In the genomic region with DNA sequence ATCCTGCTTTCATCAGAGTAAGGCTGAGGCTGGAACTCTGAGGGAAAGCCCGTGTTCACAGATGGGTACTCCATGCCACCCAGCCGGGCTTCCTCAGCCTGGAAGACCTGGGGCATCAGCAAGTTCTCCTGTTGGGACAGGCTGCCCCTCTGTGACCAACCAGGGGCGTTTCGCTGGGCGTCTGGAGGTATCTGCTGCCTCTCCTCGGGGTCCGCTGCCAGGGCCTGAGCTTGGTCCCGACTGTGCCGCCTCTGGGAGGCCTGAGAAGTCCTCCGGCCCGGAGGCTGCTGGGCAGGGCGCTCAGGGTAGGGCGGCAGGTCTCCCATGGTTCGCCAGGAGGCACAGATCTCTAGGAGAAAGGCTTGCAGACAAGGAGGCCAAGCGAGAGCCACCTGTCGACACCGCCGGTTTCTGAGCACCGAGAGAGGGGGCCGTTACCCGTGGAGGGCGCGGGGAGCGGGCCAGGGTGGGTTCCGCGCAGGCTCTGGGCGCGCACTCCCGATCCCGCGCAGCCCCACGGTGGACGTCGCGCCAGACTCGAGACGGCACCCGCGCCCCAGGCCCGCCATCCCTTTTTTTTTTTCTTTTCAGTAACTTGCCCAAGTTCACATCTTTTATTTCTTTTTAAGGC, we compare ENCODE assay signal across 1 cellular context.
TF ChIP-seq lines count a peak whose summit lies in the region.

TSS of gene RSPH6A (minus strand) at position 458 of the 631 bp plus-strand sequence. CDS start at position 326, 132 bp downstream.

TF ChIP-seq in WTC11, 78 proteins besides CTCF, POLR2A, EP300 and RAD21 (continued from another document and continues in another):
- TF ChIP-seq, protein P1, sequence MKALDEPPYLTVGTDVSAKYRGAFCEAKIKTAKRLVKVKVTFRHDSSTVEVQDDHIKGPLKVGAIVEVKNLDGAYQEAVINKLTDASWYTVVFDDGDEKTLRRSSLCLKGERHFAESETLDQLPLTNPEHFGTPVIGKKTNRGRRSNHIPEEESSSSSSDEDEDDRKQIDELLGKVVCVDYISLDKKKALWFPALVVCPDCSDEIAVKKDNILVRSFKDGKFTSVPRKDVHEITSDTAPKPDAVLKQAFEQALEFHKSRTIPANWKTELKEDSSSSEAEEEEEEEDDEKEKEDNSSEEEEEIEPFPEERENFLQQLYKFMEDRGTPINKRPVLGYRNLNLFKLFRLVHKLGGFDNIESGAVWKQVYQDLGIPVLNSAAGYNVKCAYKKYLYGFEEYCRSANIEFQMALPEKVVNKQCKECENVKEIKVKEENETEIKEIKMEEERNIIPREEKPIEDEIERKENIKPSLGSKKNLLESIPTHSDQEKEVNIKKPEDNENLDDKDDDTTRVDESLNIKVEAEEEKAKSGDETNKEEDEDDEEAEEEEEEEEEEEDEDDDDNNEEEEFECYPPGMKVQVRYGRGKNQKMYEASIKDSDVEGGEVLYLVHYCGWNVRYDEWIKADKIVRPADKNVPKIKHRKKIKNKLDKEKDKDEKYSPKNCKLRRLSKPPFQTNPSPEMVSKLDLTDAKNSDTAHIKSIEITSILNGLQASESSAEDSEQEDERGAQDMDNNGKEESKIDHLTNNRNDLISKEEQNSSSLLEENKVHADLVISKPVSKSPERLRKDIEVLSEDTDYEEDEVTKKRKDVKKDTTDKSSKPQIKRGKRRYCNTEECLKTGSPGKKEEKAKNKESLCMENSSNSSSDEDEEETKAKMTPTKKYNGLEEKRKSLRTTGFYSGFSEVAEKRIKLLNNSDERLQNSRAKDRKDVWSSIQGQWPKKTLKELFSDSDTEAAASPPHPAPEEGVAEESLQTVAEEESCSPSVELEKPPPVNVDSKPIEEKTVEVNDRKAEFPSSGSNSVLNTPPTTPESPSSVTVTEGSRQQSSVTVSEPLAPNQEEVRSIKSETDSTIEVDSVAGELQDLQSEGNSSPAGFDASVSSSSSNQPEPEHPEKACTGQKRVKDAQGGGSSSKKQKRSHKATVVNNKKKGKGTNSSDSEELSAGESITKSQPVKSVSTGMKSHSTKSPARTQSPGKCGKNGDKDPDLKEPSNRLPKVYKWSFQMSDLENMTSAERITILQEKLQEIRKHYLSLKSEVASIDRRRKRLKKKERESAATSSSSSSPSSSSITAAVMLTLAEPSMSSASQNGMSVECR (CRISPR knock-in tag; IDR thresholded peaks at IDR 0.05; ENCODE audit: borderline replicate concordance), result peak; percentile 52; the same call in 1 of the 2 replicates
- TF ChIP-seq, protein P2, sequence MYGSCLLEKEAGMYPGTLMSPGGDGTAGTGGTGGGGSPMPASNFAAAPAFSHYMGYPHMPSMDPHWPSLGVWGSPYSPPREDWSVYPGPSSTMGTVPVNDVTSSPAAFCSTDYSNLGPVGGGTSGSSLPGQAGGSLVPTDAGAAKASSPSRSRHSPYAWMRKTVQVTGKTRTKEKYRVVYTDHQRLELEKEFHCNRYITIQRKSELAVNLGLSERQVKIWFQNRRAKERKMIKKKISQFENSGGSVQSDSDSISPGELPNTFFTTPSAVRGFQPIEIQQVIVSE (CRISPR knock-in tag; IDR thresholded peaks at IDR 0.05; ENCODE audit: borderline replicate concordance), result no peak
- TF ChIP-seq FOXK1 (CRISPR knock-in tag; IDR thresholded peaks at IDR 0.05) (peak; percentile 30; the same call in 1 of the 2 replicates), ETV6 (CRISPR knock-in tag; IDR thresholded peaks at IDR 0.05) (no peak), PRDM15 (CRISPR knock-in tag; IDR thresholded peaks at IDR 0.05) (no peak), GTF2I (CRISPR knock-in tag; conservative IDR thresholded peaks at IDR 0.05) (no peak), TCF7 (CRISPR knock-in tag; IDR thresholded peaks at IDR 0.05; ENCODE audit: low read depth) (0 out of 2 replicates have a peak, but pooled peaks have one; percentile 41), IRF2 (CRISPR knock-in tag; IDR thresholded peaks at IDR 0.05; ENCODE audit: borderline replicate concordance, low read depth) (no peak), USF1 (CRISPR knock-in tag; IDR thresholded peaks at IDR 0.05) (no peak), TP53 (CRISPR knock-in tag; IDR thresholded peaks at IDR 0.05) (0 out of 2 replicates have a peak, but pooled peaks have one; percentile 10), TEAD1 (CRISPR knock-in tag; IDR thresholded peaks at IDR 0.05) (no peak), ZNF396 (CRISPR knock-in tag; IDR thresholded peaks at IDR 0.05; ENCODE audit: borderline replicate concordance) (no peak), HMGXB4 (CRISPR knock-in tag; IDR thresholded peaks at IDR 0.05) (no peak), MAX (CRISPR knock-in tag; IDR thresholded peaks at IDR 0.05) (0 out of 2 replicates have a peak, but pooled peaks have one; percentile 8), ZNF263 (CRISPR knock-in tag; IDR thresholded peaks at IDR 0.05; ENCODE audit: low read depth) (no peak), AFF4 (CRISPR knock-in tag; IDR thresholded peaks at IDR 0.05; ENCODE audit: borderline replicate concordance) (no peak), OVOL2 (CRISPR knock-in tag; IDR thresholded peaks at IDR 0.05; ENCODE audit: borderline replicate concordance) (no peak), ZNF416 (CRISPR knock-in tag; IDR thresholded peaks at IDR 0.05) (peak; percentile 79; the same call in 1 of the 2 replicates), NFYB (CRISPR knock-in tag; conservative IDR thresholded peaks at IDR 0.05; ENCODE audit: low read depth) (0 out of 2 replicates have a peak, but pooled peaks have one; percentile 11), ZNF219 (CRISPR knock-in tag; IDR thresholded peaks at IDR 0.05; ENCODE audit: borderline replicate concordance) (no peak), FOXJ3 (CRISPR knock-in tag; IDR thresholded peaks at IDR 0.05; ENCODE audit: borderline replicate concordance) (no peak), STAT6 (CRISPR knock-in tag; conservative IDR thresholded peaks at IDR 0.05; ENCODE audit: low read depth) (0 out of 2 replicates have a peak, but pooled peaks have one; percentile 57)
- TF ChIP-seq, protein P3, sequence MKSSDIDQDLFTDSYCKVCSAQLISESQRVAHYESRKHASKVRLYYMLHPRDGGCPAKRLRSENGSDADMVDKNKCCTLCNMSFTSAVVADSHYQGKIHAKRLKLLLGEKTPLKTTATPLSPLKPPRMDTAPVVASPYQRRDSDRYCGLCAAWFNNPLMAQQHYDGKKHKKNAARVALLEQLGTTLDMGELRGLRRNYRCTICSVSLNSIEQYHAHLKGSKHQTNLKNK (CRISPR knock-in tag; IDR thresholded peaks at IDR 0.05), result no peak
- TF ChIP-seq, protein P4, sequence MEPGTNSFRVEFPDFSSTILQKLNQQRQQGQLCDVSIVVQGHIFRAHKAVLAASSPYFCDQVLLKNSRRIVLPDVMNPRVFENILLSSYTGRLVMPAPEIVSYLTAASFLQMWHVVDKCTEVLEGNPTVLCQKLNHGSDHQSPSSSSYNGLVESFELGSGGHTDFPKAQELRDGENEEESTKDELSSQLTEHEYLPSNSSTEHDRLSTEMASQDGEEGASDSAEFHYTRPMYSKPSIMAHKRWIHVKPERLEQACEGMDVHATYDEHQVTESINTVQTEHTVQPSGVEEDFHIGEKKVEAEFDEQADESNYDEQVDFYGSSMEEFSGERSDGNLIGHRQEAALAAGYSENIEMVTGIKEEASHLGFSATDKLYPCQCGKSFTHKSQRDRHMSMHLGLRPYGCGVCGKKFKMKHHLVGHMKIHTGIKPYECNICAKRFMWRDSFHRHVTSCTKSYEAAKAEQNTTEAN (CRISPR knock-in tag; IDR thresholded peaks at IDR 0.05), result 0 out of 2 replicates have a peak, but pooled peaks have one; percentile 53
- TF ChIP-seq, protein P5, sequence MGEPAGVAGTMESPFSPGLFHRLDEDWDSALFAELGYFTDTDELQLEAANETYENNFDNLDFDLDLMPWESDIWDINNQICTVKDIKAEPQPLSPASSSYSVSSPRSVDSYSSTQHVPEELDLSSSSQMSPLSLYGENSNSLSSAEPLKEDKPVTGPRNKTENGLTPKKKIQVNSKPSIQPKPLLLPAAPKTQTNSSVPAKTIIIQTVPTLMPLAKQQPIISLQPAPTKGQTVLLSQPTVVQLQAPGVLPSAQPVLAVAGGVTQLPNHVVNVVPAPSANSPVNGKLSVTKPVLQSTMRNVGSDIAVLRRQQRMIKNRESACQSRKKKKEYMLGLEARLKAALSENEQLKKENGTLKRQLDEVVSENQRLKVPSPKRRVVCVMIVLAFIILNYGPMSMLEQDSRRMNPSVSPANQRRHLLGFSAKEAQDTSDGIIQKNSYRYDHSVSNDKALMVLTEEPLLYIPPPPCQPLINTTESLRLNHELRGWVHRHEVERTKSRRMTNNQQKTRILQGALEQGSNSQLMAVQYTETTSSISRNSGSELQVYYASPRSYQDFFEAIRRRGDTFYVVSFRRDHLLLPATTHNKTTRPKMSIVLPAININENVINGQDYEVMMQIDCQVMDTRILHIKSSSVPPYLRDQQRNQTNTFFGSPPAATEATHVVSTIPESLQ (CRISPR knock-in tag; IDR thresholded peaks at IDR 0.05), result no peak
